ENCODE assay signal across 8 cellular contexts in genomic region chrX:101931494-101932248, GRCh38. TPM values are rescaled to one million over a fixed set of nuclear protein-coding genes. Genes with fewer than 3 reads are reported as not detected.
DNase-seq lines count a peak whose midpoint lies in the region; ATAC-seq and FAIRE-seq lines count a peak whose summit lies in the region.

ZMAT1 (minus strand) TSS chrX:101932027; CDS start chrX:101932008, 19 bp downstream.

- peaks cover 12% of the 10 kb centered on the region for H3K9me3 ChIP-seq in NT2/D1 (ENCODE audit: insufficient read depth, low read length)
- H3K9me3 ChIP-seq in esophagus (ENCODE audit: control insufficient read depth in 2 of 2, insufficient read depth in 1 of 2, low read depth in 1 of 2, low read length in 1 of 2): no peaks in the 10 kb centered on the region
- no peaks in the 10 kb centered on the region for H3K9me3 ChIP-seq in mucosa of stomach (ENCODE audit: control insufficient read depth, low read length)

- H3K27me3 ChIP-seq in NT2/D1 (ENCODE audit: insufficient read depth, insufficient read length) (no peaks in the 10 kb centered on the region), esophagus (ENCODE audit: control insufficient read depth in 1 of 2, insufficient read depth in 2 of 2, low read length in 2 of 2) (no peaks in the 10 kb centered on the region), mucosa of stomach (ENCODE audit: control insufficient read depth, insufficient read depth, low read length) (no peaks in the 10 kb centered on the region)

- H3K4me1 ChIP-seq in NT2/D1 (ENCODE audit: insufficient read depth, insufficient read length) (no peaks in the 10 kb centered on the region), esophagus (ENCODE audit: control insufficient read depth in 2 of 2, insufficient read depth in 2 of 2, low read length in 1 of 2) (no peaks in the 10 kb centered on the region), mucosa of stomach (ENCODE audit: control insufficient read depth, insufficient read depth, low read length) (no peaks in the 10 kb centered on the region)

- H3K9ac ChIP-seq in NT2/D1 (ENCODE audit: insufficient read length, low read depth) (peak within 1 kb of the TSS; percentile 61), mucosa of stomach (ENCODE audit: low read length) (peak within 1 kb of the TSS; percentile 47)

- in situ Hi-C loops in Caki2 (cut with HindIII; ENCODE audit: low pct_unique_long_range_greater_than_20kb, low sequenced_read_pairs): no loop called here

- peak; percentile 91 for DNase-seq in Caki2 (ENCODE audit: low read depth)
- DNase-seq in HTR-8/SVneo (ENCODE audit: insufficient read length, low spot score): peak; percentile 14
- DNase-seq in NT2/D1 (ENCODE audit: low read depth, low spot score): peak; percentile 94
- peak; percentile 83 for DNase-seq in activated T-cell treated with anti-CD3 and anti-CD28 coated beads for 24 hours (ENCODE audit: low read depth)
- DNase-seq in stimulated activated CD8-positive, alpha-beta memory T cell treated with anti-CD3 and anti-CD28 coated beads, Interleukin-4, amount 100 ng/mL, for 48 hours: peak; percentile 92

- WGBS in esophagus, 2 donors: 1 to 30% methylated on average over 40 to 74 of the region's 74 CpGs

- H3K4me3 ChIP-seq in NT2/D1 (ENCODE audit: insufficient read length, low read depth) (peak within 1 kb of the TSS; percentile 38), esophagus (ENCODE audit: low read depth in 1 of 2, low read length in 2 of 2) (peak within 1 kb of the TSS; percentile 64 to 68), mucosa of stomach (ENCODE audit: low read length) (no peak within 1 kb of the TSS)

- peak; percentile 90 for ATAC-seq in GM21367 (IDR thresholded peaks at IDR 0.05; ENCODE audit: unreplicated experiment)

- H3K36me3 ChIP-seq in NT2/D1 (ENCODE audit: insufficient read depth, insufficient read length, low read length) (no peaks in the 10 kb centered on the region), esophagus (ENCODE audit: control insufficient read depth in 2 of 2, insufficient read depth in 2 of 2, low read length in 1 of 2) (no peaks in the 10 kb centered on the region), mucosa of stomach (ENCODE audit: control insufficient read depth, insufficient read depth, low read length) (no peaks in the 10 kb centered on the region)

- H3K27ac ChIP-seq in esophagus (ENCODE audit: low read depth in 2 of 2, low read length in 1 of 2): peak within 1 kb of the TSS; percentile 89 to 93

- FAIRE-seq in HTR-8/SVneo (lab: Jason Lieb, UNC): no peak

RNA-seq across cellular contexts. Expression of gene ZMAT1, which starts in this region (rescaled TPM):
- total RNA-seq in Caki2 (2014; rRNA removed; shearing (Covaris generic); ENCODE audit: low replicate concordance): 0.70 and 0.74 TPM in 2 replicates
- 1 to 10 TPM; 1.6 to 3.9 TPM for polyA plus RNA-seq in esophagus

Comparison
In these comparisons a context has a peak if more than half of its experiments do, and no peak if none do; other contexts are left out.
1. Peak in DNase-seq in Caki2; RNA of the gene not detected or under 1 TPM.
2. DNase-seq: peak in every context shown above with its lines; median percentile 94 in NT2/D1; 92 in stimulated activated CD8-positive, alpha-beta memory T cell treated with anti-CD3 and anti-CD28 coated beads, Interleukin-4, amount 100 ng/mL, for 48 hours; 91 in Caki2; 83 in activated T-cell treated with anti-CD3 and anti-CD28 coated beads for 24 hours; 14 in HTR-8/SVneo.